Comparison of ENCODE assay signal across 8 cellular contexts in the genomic region with DNA sequence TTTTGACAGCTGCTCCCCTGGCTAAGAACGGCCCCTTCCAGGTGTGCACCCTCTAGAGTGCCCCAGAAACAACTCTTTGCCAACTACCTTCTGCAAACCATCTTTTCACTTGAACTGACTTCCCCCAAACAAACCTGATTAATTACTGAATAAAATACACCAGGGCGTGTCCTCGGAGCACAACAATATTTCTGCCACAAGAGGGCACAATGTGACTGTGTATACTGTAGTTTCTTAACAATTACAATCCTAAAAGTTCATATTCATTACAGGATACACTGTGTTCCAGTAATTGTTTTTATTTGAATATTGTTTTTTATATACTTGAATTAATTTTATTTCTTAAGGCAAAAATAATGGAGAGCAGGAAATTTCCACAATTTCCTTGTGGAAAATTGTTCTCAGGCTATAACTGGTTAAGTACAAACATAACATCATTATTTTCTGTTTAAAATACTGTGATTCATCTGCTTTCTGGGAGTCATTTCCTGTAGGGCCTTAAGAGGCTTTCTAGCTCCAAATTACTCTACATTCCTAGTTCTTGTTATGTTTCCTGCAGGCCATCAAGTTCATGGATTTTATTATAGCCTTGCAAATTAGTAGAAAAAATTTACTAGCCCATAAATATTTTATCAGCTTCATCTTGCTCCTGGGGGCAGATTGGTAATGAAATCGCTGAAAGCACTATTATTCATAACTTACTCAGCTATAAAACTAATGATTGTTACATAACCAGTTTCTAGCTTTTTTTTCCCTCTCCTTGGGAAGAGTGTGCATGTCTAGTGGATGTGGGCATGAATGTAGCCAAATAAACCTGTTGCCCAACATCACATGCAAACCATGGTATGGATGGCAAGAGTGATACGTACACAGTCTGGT. TPM values are rescaled to one million over a fixed set of nuclear protein-coding genes. Genes with fewer than 3 reads are reported as not detected.
DNase-seq lines count a peak whose midpoint lies in the region; ATAC-seq and TF ChIP-seq lines count a peak whose summit lies in the region.

No MANE protein-coding gene starts in this region.

- no peak overlapping the region for H3K27ac Mint-ChIP-seq in neural crest cell (ENCODE audit: unreplicated experiment)

- no peak overlapping the region for H3K4me3 Mint-ChIP-seq in neural crest cell

- no peak for TF ChIP-seq POLR2A in erythroblast (IDR thresholded peaks at IDR 0.05; ENCODE audit: low read length)

- H3K4me1 ChIP-seq in upper lobe of right lung, result no peaks in the 10 kb centered on the region

- no peaks in the 10 kb centered on the region for H3K27me3 ChIP-seq in HL-60 (ENCODE audit: insufficient read depth, poor library complexity, severe bottlenecking)
- no peaks in the 10 kb centered on the region for H3K27me3 ChIP-seq in upper lobe of right lung

- H3K27ac ChIP-seq in HL-60 (replicated peaks), result no peak overlapping the region; the same call in 1 of the 2 replicates
- no peak overlapping the region for H3K27ac ChIP-seq in upper lobe of right lung

- intact Hi-C loops in upper lobe of right lung (cut with DNase I), result loop anchor here (5.0 kb wide), 1 partner anchor 424 kb away; no protein-coding TSS in a partner anchor

- TF ChIP-seq CTCF in HL-60 (IDR thresholded peaks at IDR 0.05; ENCODE audit: insufficient read depth, low read length) (peak; percentile 40), neural crest cell (conservative IDR thresholded peaks at IDR 0.05) (peak; percentile 95), upper lobe of right lung (IDR thresholded peaks at IDR 0.05) (peak; percentile 75)

- peaks cover 13% of the 10 kb centered on the region for H3K4me1 Mint-ChIP-seq in neural crest cell

- no peaks in the 10 kb centered on the region for H3K36me3 Mint-ChIP-seq in neural crest cell (ENCODE audit: low read depth)

- H3K9me3 Mint-ChIP-seq in neural crest cell, result no peaks in the 10 kb centered on the region

- no peaks in the 10 kb centered on the region for H3K9me3 ChIP-seq in upper lobe of right lung

- no peaks in the 10 kb centered on the region for H3K27me3 Mint-ChIP-seq in neural crest cell (ENCODE audit: low read depth)

- ATAC-seq in upper lobe of right lung, result peak; percentile 89
- no peak for ATAC-seq in HG03097 (IDR thresholded peaks at IDR 0.05; ENCODE audit: low FRiP score, unreplicated experiment)

- no peak overlapping the region for H3K4me3 ChIP-seq in HL-60 (replicated peaks; ENCODE audit: insufficient read depth, low read length)
- no peak overlapping the region for H3K4me3 ChIP-seq in upper lobe of right lung

- DNase-seq in DMS153 (lab: John Stamatoyannopoulos, UW), result peak; percentile 16
- DNase-seq in HL-60 (ENCODE audit: low read depth in 1 of 2, low spot score in 1 of 2), result peak in 1 of 2 experiments; percentile 62
- peak; percentile 12 for DNase-seq in NOMO-1 treated with dmso at 0.1 percent for 144 hours (lab: John Stamatoyannopoulos, UW; ENCODE audit: unreplicated experiment)
- peak; percentile 11 for DNase-seq in activated CD8-positive, alpha-beta memory T cell treated with anti-CD3 and anti-CD28 coated beads, Interleukin-2, amount 50 U/mL, for 1 hour (ENCODE audit: extremely low read depth)
- peak; percentile 68 to 81 for DNase-seq in erythroblast (lab: John Stamatoyannopoulos, UW)
- peak; percentile 46 for DNase-seq in neural crest cell (ENCODE audit: low read depth, low spot score)
- DNase-seq in upper lobe of right lung, result no peak

- no peaks in the 10 kb centered on the region for H3K36me3 ChIP-seq in upper lobe of right lung

RNA-seq across cellular contexts. Expression of a gene that starts 51.9 kb away (rescaled TPM):
- total RNA-seq in neural crest cell (not detected in 2 replicates), upper lobe of right lung (0.87 TPM)

Comparison
In these comparisons a context has a peak if more than half of its experiments do, and no peak if none do; other contexts are left out.
1. CTCF ChIP-seq: peak in every context shown above with its lines; median percentile 95 in neural crest cell; 75 in upper lobe of right lung; 40 in HL-60.